12 cellular contexts compared by ENCODE assay signal in the genomic region with DNA sequence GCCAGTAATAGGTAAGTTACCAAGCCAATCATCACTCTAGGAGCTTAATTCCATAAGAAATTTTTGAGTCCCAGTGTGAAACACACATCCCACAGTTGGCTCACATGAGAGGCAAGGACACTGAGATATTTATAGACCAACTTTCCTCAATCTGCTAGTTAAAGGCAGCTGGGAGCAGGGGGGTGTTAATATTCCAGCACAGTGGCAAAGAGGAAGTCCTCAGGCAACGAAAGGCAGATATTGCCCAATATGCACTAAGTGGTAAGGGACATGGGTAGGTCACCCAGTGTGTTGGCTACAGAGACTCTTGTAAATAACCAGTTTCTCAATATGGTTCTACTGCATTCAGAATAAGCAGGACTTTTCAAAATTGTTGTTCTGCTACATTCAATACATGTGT.
DNase-seq lines count a peak whose midpoint lies in the region; ATAC-seq and TF ChIP-seq lines count a peak whose summit lies in the region.
"Had no signal": no experiment of that assay in that cellular context is flagged by ENCODE, and none has a peak within 500 bp of the region (broad histone marks: within the 10 kb centered on the region; RNA-seq: fewer than 3 reads in every experiment).

No MANE protein-coding gene starts in this region.

- no peaks in the 10 kb centered on the region for H3K9me3 Mint-ChIP-seq in activated T-cell treated with anti-CD3 and anti-CD28 coated beads, Interleukin-2, amount 50 U/mL, for 24 hours
- no peaks in the 10 kb centered on the region for H3K9me3 Mint-ChIP-seq in activated naive CD8-positive, alpha-beta T cell treated with anti-CD3 and anti-CD28 coated beads for 36 hours

- WGBS in thyroid gland, 2 donors, result 69 to 82% methylated on average over 1 of the region's 1 CpG

- H3K36me3 ChIP-seq in uterus (no peaks in the 10 kb centered on the region), thyroid gland (peaks cover 8 to 17% of the 10 kb centered on the region in 2 donors)

- intact Hi-C loops in uterus (cut with DNase I; ENCODE audit: low total_unique reads), result no loop called here
- intact Hi-C loops in thyroid gland (cut with DNase I), result no loop called here

- TF ChIP-seq CTCF in uterus (IDR thresholded peaks at IDR 0.05) (no peak), thyroid gland (IDR thresholded peaks at IDR 0.05) (no peak), RWPE1 (conservative IDR thresholded peaks at IDR 0.05; ENCODE audit: low read depth) (no peak)

- no peak overlapping the region for H3K4me3 Mint-ChIP-seq in activated T-cell treated with anti-CD3 and anti-CD28 coated beads, Interleukin-2, amount 50 U/mL, for 24 hours
- H3K4me3 Mint-ChIP-seq in activated naive CD8-positive, alpha-beta T cell treated with anti-CD3 and anti-CD28 coated beads for 36 hours, result no peak overlapping the region

- no peak overlapping the region for H3K4me3 ChIP-seq in uterus
- no peak overlapping the region for H3K4me3 ChIP-seq in thyroid gland (replicated peaks in 1 of 3)

- no peak for TF ChIP-seq POLR2A in uterus (IDR thresholded peaks at IDR 0.05)
- TF ChIP-seq POLR2A in thyroid gland (IDR thresholded peaks at IDR 0.05), result no peak

- peak overlapping the region; percentile 14 to 17 for H3K27ac ChIP-seq in uterus
- H3K27ac ChIP-seq in thyroid gland, result no peak overlapping the region
- H3K27ac ChIP-seq in RWPE1, result no peak overlapping the region
- H3K27ac ChIP-seq: WERI-Rb-1 had no signal

- H3K4me1 ChIP-seq in uterus, result no peaks in the 10 kb centered on the region
- no peaks in the 10 kb centered on the region for H3K4me1 ChIP-seq in thyroid gland

- peak overlapping the region; percentile 88 for H3K27ac Mint-ChIP-seq in activated T-cell treated with anti-CD3 and anti-CD28 coated beads, Interleukin-2, amount 50 U/mL, for 24 hours
- H3K27ac Mint-ChIP-seq in activated naive CD8-positive, alpha-beta T cell treated with anti-CD3 and anti-CD28 coated beads for 36 hours, result peak overlapping the region; percentile 44

- POLR2A ChIA-PET in RWPE1 (lab: Yijun Ruan, JAX; ENCODE audit: low non-redundant PET), result no interaction called here

- H3K4me1 Mint-ChIP-seq in activated T-cell treated with anti-CD3 and anti-CD28 coated beads, Interleukin-2, amount 50 U/mL, for 24 hours (ENCODE audit: low read depth), result peaks cover 7% of the 10 kb centered on the region
- peaks cover 11% of the 10 kb centered on the region for H3K4me1 Mint-ChIP-seq in activated naive CD8-positive, alpha-beta T cell treated with anti-CD3 and anti-CD28 coated beads for 36 hours

- H3K36me3 Mint-ChIP-seq in activated T-cell treated with anti-CD3 and anti-CD28 coated beads, Interleukin-2, amount 50 U/mL, for 24 hours (ENCODE audit: low read depth), result peaks cover 93% of the 10 kb centered on the region
- peaks cover 19% of the 10 kb centered on the region for H3K36me3 Mint-ChIP-seq in activated naive CD8-positive, alpha-beta T cell treated with anti-CD3 and anti-CD28 coated beads for 36 hours

- H3K9me3 ChIP-seq in uterus (no peaks in the 10 kb centered on the region), thyroid gland (no peaks in the 10 kb centered on the region)

- peak; percentile 98 for ATAC-seq in left lobe of liver

- H3K27me3 ChIP-seq in uterus (no peaks in the 10 kb centered on the region), thyroid gland (no peaks in the 10 kb centered on the region)

- CTCF ChIA-PET in RWPE1 (lab: Yijun Ruan, JAX), result no interaction called here

- DNase-seq in activated T-cell treated with anti-CD3 and anti-CD28 coated beads, Interleukin-2, amount 50 U/mL, for 24 hours, result no peak
- DNase-seq in activated T-cell treated with anti-CD3 and anti-CD28 coated beads for 4 hours (no peak), left lobe of liver (ENCODE audit: low spot score) (peak; percentile 54), uterus (no peak), globus pallidus (ENCODE audit: low spot score) (no peak), thyroid gland (no peak), RWPE1 (ENCODE audit: low spot score) (no peak)
- no peak for DNase-seq in activated naive CD8-positive, alpha-beta T cell treated with anti-CD3 and anti-CD28 coated beads for 36 hours
- DNase-seq: H7, NCI-H345, nucleus accumbens, WERI-Rb-1 had no signal

- H3K27me3 Mint-ChIP-seq in activated T-cell treated with anti-CD3 and anti-CD28 coated beads, Interleukin-2, amount 50 U/mL, for 24 hours, result no peaks in the 10 kb centered on the region
- H3K27me3 Mint-ChIP-seq in activated naive CD8-positive, alpha-beta T cell treated with anti-CD3 and anti-CD28 coated beads for 36 hours, result no peaks in the 10 kb centered on the region

Comparison
In these comparisons a context has a peak if more than half of its experiments do, and no peak if none do; other contexts are left out.
1. H3K27ac ChIP-seq: peak in uterus (2 of 2); none in thyroid gland (0 of 3) and RWPE1 (single experiment).